In the genomic region with DNA sequence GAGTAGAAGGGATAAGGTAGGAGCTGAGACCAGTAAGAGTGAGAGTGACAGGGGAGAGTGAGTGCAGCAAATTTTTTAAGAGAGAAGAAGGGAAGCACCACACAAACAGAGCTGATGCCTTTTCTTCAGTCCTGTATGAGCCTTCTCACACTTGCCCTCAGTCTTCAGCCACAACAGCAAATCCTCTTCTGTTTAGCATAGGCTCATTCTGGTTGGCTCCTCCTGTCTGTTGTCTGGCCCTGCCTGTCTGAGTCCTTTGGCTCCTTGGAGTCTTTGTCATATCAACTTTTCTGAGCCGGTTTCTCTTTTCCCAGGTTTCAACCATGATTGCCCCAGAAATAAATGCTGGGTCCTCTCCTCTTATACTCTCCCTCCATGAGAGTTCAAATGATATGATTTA, we compare ENCODE assay signal across 15 cellular contexts. TPM values are rescaled to one million over a fixed set of nuclear protein-coding genes. Genes with fewer than 3 reads are reported as not detected.
"Had no signal": no experiment of that assay in that cellular context is flagged by ENCODE, and none has a peak within 500 bp of the region (broad histone marks: within the 10 kb centered on the region; RNA-seq: fewer than 3 reads in every experiment).

No MANE protein-coding gene starts in this region.

- ATAC-seq: activated T-cell treated with anti-CD3 and anti-CD28 coated beads, Interleukin-2, amount 50 U/mL, for 4 hours; left lung; T-helper 17 cell had no signal

- H3K27ac ChIP-seq: left lung, sigmoid colon, tibial nerve had no signal

- H3K4me1 ChIP-seq: left lung, sigmoid colon, tibial nerve had no signal

- H3K9me3 ChIP-seq: left lung, sigmoid colon, tibial nerve had no signal

- H3K4me3 ChIP-seq: dorsolateral prefrontal cortex, left lung, sigmoid colon, tibial nerve had no signal

- H3K36me3 ChIP-seq: left lung, sigmoid colon, tibial nerve had no signal

- DNase-seq: activated CD4-positive, alpha-beta T cell treated with anti-CD3 and anti-CD28 coated beads for 4 hours; activated CD8-positive, alpha-beta T cell treated with anti-CD3 and anti-CD28 coated beads for 36 hours; activated effector memory CD4-positive, alpha-beta T cell treated with Interleukin-2 at 50 U/mL for 16 hours; activated naive CD4-positive, alpha-beta T cell treated with anti-CD3 and anti-CD28 coated beads, Interleukin-2, amount 50 U/mL, for 16 hours; activated T-cell treated with anti-CD3 and anti-CD28 coated beads, Interleukin-2, amount 50 U/mL, for 4 hours; dorsolateral prefrontal cortex; erythroblast; kidney; left lung; sigmoid colon; stimulated activated CD4-positive, alpha-beta T cell treated with anti-CD3 and anti-CD28 coated beads, Interleukin-12 subunit alpha, Interleukin-12 subunit beta, amount 100 ng/mL, for 4 hours; stimulated activated CD4-positive, alpha-beta T cell treated with anti-CD3 and anti-CD28 coated beads, Interleukin-2, amount 100 ng/mL, for 24 hours; T-helper 17 cell had no signal

- H3K27me3 ChIP-seq: dorsolateral prefrontal cortex, left lung, sigmoid colon, tibial nerve had no signal

RNA-seq across cellular contexts. Expression of gene CASQ1, which starts 12.7 kb away (rescaled TPM):
- total RNA-seq: activated CD8-positive, alpha-beta T cell treated with anti-CD3 and anti-CD28 coated beads for 36 hours; activated T-cell treated with anti-CD3 and anti-CD28 coated beads, Interleukin-2, amount 50 U/mL, for 4 hours; T-helper 17 cell had no signal

RNA-seq across cellular contexts. Expression of gene ATP1A4, which starts 26.3 kb away (rescaled TPM):
- total RNA-seq: activated CD8-positive, alpha-beta T cell treated with anti-CD3 and anti-CD28 coated beads for 36 hours; activated T-cell treated with anti-CD3 and anti-CD28 coated beads, Interleukin-2, amount 50 U/mL, for 4 hours; left lung; osteoblast had no signal
